Comparison of ENCODE assay signal across 17 cellular contexts in genomic region chr2:72004976-72005375, GRCh38.
"Had no signal": no experiment of that assay in that cellular context is flagged by ENCODE, and none has a peak within 500 bp of the region (broad histone marks: within the 10 kb centered on the region; RNA-seq: fewer than 3 reads in every experiment).

No MANE protein-coding gene starts in this region.

- H3K36me3 ChIP-seq: heart left ventricle, right lobe of liver, transverse colon, vagina, WERI-Rb-1 had no signal

- H3K9me3 ChIP-seq: heart left ventricle, right lobe of liver, transverse colon, vagina had no signal

- H3K4me1 ChIP-seq: heart left ventricle, parathyroid adenoma, right lobe of liver, transverse colon, vagina had no signal

- H3K9ac ChIP-seq: parathyroid adenoma had no signal

- ATAC-seq: activated naive CD4-positive, alpha-beta T cell treated with anti-CD3 and anti-CD28 coated beads, Interleukin-2, amount 50 U/mL, for 72 hours; effector memory CD8-positive, alpha-beta T cell; heart left ventricle; right lobe of liver; stimulated activated memory B cell treated with anti-CD40 and anti-IgM and Interleukin-4, amounts not matched to agents 10 μg/mL and 1 μg/mL and 100 μg/mL, for 72 hours had no signal

- H3K4me3 ChIP-seq: heart left ventricle, right lobe of liver, transverse colon, vagina had no signal

- H2AFZ ChIP-seq: parathyroid adenoma had no signal

- DNase-seq: activated CD4-positive, CD25-positive, alpha-beta regulatory T cell treated with anti-CD3 and anti-CD28 coated beads, Interleukin-2, amount 50 U/mL, for 72 hours; activated T-cell treated with anti-CD3 and anti-CD28 coated beads, Interleukin-2, amount 50 U/mL, for 1 hour; aorta; effector memory CD8-positive, alpha-beta T cell; heart left ventricle; kidney; mammary epithelial cell; right lobe of liver; small intestine; stimulated activated CD4-positive, alpha-beta T cell treated with anti-CD3 and anti-CD28 coated beads, Interleukin-15, amount 100 ng/mL, for 24 hours; T-helper 1 cell; transverse colon; WERI-Rb-1 had no signal

- H3K27ac ChIP-seq: heart left ventricle, parathyroid adenoma, right lobe of liver, transverse colon, vagina, WERI-Rb-1 had no signal

- H3K79me2 ChIP-seq: parathyroid adenoma had no signal

- H3K27me3 ChIP-seq: right lobe of liver, transverse colon, vagina had no signal
